ENCODE assay signal across 9 cellular contexts in genomic region chr6:84774174-84775158, GRCh38. TPM values are rescaled to one million over a fixed set of nuclear protein-coding genes. Genes with fewer than 3 reads are reported as not detected.
A peak's percentile ranks its signal among the peaks of the same experiment; 100 is the strongest.
DNase-seq lines count a peak whose midpoint lies in the region; ATAC-seq, FAIRE-seq and TF ChIP-seq lines count a peak whose summit lies in the region.
"Had no signal": no experiment of that assay in that cellular context is flagged by ENCODE, and none has a peak within 500 bp of the region (broad histone marks: within the 10 kb centered on the region; RNA-seq: fewer than 3 reads in every experiment).

No MANE protein-coding gene starts in this region.

- H3K27ac Mint-ChIP-seq in glutamatergic neuron (ENCODE audit: unreplicated experiment) = no peak overlapping the region
- H3K27ac Mint-ChIP-seq: T-cell had no signal

- H3K9me3 Mint-ChIP-seq in glutamatergic neuron (ENCODE audit: unreplicated experiment) = peaks cover 17% of the 10 kb centered on the region

- no peak overlapping the region for H3K9ac ChIP-seq in SK-N-SH

- peaks cover 91% of the 10 kb centered on the region for H3K27me3 ChIP-seq in SK-N-SH (ENCODE audit: insufficient read depth)
- peaks cover 13 to 87% (median 18%) of the 10 kb centered on the region in 3 donors for H3K27me3 ChIP-seq in psoas muscle (ENCODE audit: insufficient read depth in 3 of 3, low read length in 2 of 3)

- H3K36me3 Mint-ChIP-seq in glutamatergic neuron (ENCODE audit: unreplicated experiment) = no peaks in the 10 kb centered on the region
- H3K36me3 Mint-ChIP-seq: T-cell had no signal

- no peaks in the 10 kb centered on the region for H3K9me2 ChIP-seq in SK-N-SH

- H3K4me3 Mint-ChIP-seq in glutamatergic neuron (ENCODE audit: unreplicated experiment) = peak overlapping the region; percentile 85
- H3K4me3 Mint-ChIP-seq: T-cell had no signal

- H3K27ac ChIP-seq in SK-N-SH (ENCODE audit: low read depth in 2 of 2, low read length in 1 of 2) = no peak overlapping the region
- H3K27ac ChIP-seq in psoas muscle = peak overlapping the region; percentile 50

- intact Hi-C loops in psoas muscle (cut with DNase I) = no loop called here

- H3K27me3 Mint-ChIP-seq in glutamatergic neuron (ENCODE audit: unreplicated experiment) = peaks cover 26% of the 10 kb centered on the region

- TF ChIP-seq RAD21 in SK-N-SH (IDR thresholded peaks at IDR 0.05; ENCODE audit: low read length) = peak; percentile 49

- H3K4me3 ChIP-seq in SK-N-SH (ENCODE audit: low read depth in 2 of 2, low read length in 1 of 2) (peak overlapping the region; percentile 43 to 54), psoas muscle (peak overlapping the region; percentile 61)

- WGBS in SK-N-SH (ENCODE audit: low lambda C conversion rate) = 1% methylated on average over 26 of the region's 87 CpGs
- 1 to 2% (median 2%) methylated on average over 78 to 87 of the region's 87 CpGs for WGBS in psoas muscle, 3 donors

- H3K4me2 ChIP-seq in SK-N-SH = peak overlapping the region; percentile 81

- peaks cover 0 to 7% of the 10 kb centered on the region in 2 experiments; a peak in 1 of 4 replicates for H3K4me1 ChIP-seq in SK-N-SH (ENCODE audit: control insufficient read depth in 1 of 2, insufficient read depth in 2 of 2, low read depth in 1 of 2, low read length in 1 of 2)
- peaks cover 10% of the 10 kb centered on the region for H3K4me1 ChIP-seq in psoas muscle

- peak; percentile 85 for TF ChIP-seq CTCF in GM12874 (IDR thresholded peaks at IDR 0.05; ENCODE audit: insufficient read depth, low read depth, low read length)
- peak; percentile 78 for TF ChIP-seq CTCF in SK-N-SH (IDR thresholded peaks at IDR 0.05)
- peak; percentile 76 for TF ChIP-seq CTCF in glutamatergic neuron (IDR thresholded peaks at IDR 0.05; ENCODE audit: partially characterized antibody, unreplicated experiment)
- TF ChIP-seq CTCF in psoas muscle (IDR thresholded peaks at IDR 0.05) = peak; percentile 25

- CTCF ChIA-PET in SK-N-SH (lab: Yijun Ruan, JAX) = interaction anchor here (0.5 to 2.3 kb wide), 13 partner anchors 8 to 549 kb away, joined by 3 to 9 read pairs (median 3); partner anchors contain the start of gene TBX18

- no peak; a peak in 1 of 4 replicates for TF ChIP-seq EP300 in SK-N-SH (IDR thresholded peaks at IDR 0.05; ENCODE audit: borderline replicate concordance in 1 of 2, low read depth in 1 of 2, low read length in 1 of 2)

- peak overlapping the region; percentile 80; the same call in 1 of the 2 replicates for H2AFZ ChIP-seq in SK-N-SH (ENCODE audit: low read depth)

- POLR2A ChIA-PET in SK-N-SH (lab: Yijun Ruan, JAX) = no interaction called here

- no peak for FAIRE-seq in H54 (lab: Jason Lieb, UNC)

- peaks cover 4% of the 10 kb centered on the region for H3F3A ChIP-seq in SK-N-SH (replicated peaks; ENCODE audit: insufficient read depth)

- no peaks in the 10 kb centered on the region for H4K20me1 ChIP-seq in SK-N-SH (ENCODE audit: insufficient read depth)

- no peaks in the 10 kb centered on the region for H3K9me3 ChIP-seq in SK-N-SH
- H3K9me3 ChIP-seq in psoas muscle = no peaks in the 10 kb centered on the region

- peaks cover 5% of the 10 kb centered on the region for H3K4me1 Mint-ChIP-seq in glutamatergic neuron (ENCODE audit: low read depth, unreplicated experiment)

- H3K36me3 ChIP-seq in SK-N-SH (replicated peaks in 1 of 2; ENCODE audit: control insufficient read depth in 1 of 2, insufficient read depth in 2 of 2, low read length in 1 of 2) (no peaks in the 10 kb centered on the region), psoas muscle (ENCODE audit: insufficient read depth in 1 of 2, low read depth in 1 of 2) (no peaks in the 10 kb centered on the region)

- DNase-seq in SK-N-SH (peak; percentile 79), glutamatergic neuron (peak; percentile 71), psoas muscle (peak; percentile 45 to 74), H54 (ENCODE audit: insufficient read length, low spot score) (no peak), cortex of kidney (lab: John Stamatoyannopoulos, UW) (no peak), GF-D8 (lab: John Stamatoyannopoulos, UW) (no peak)
- DNase-seq: T-cell had no signal

- no peak for TF ChIP-seq POLR2A in H54 (IDR thresholded peaks at IDR 0.05; ENCODE audit: low read depth, low read length)

- H3K79me2 ChIP-seq in SK-N-SH (ENCODE audit: insufficient read depth) = no peaks in the 10 kb centered on the region

- ATAC-seq in HG02588 (IDR thresholded peaks at IDR 0.05; ENCODE audit: unreplicated experiment) (peak; percentile 81), psoas muscle (peak; percentile 63 to 84 (median 76))

TF ChIP-seq in SK-N-SH, 30 proteins besides CTCF, POLR2A, EP300 and RAD21 (continues in another document):
- TF ChIP-seq TAF1 (IDR thresholded peaks at IDR 0.05; ENCODE audit: borderline replicate concordance, low read depth, low read length) = no peak
- no peak for TF ChIP-seq YY1 (IDR thresholded peaks at IDR 0.05; ENCODE audit: low read depth)
- TF ChIP-seq PBX3 (IDR thresholded peaks at IDR 0.05) = no peak
- TF ChIP-seq ELF1 (IDR thresholded peaks at IDR 0.05) = no peak
- peak; percentile 65 for TF ChIP-seq SMC3 (IDR thresholded peaks at IDR 0.05; ENCODE audit: low read depth, low read length)
- no peak for TF ChIP-seq EZH2phosphoT487 (IDR thresholded peaks at IDR 0.05; ENCODE audit: borderline replicate concordance, low read depth)
- no peak for TF ChIP-seq MXI1 (IDR thresholded peaks at IDR 0.05; ENCODE audit: low read depth, low read length)
- TF ChIP-seq SIN3A (IDR thresholded peaks at IDR 0.05; ENCODE audit: borderline replicate concordance, low read depth, low read length) = no peak
- 0 out of 2 replicates have a peak, but pooled peaks have one; percentile 34 for TF ChIP-seq MAX (IDR thresholded peaks at IDR 0.05; ENCODE audit: low read depth)
- no peak for TF ChIP-seq FOXM1 (IDR thresholded peaks at IDR 0.05; ENCODE audit: low read depth)
- TF ChIP-seq FOSL2 (IDR thresholded peaks at IDR 0.05; ENCODE audit: borderline replicate concordance, low read depth) = no peak
- no peak for TF ChIP-seq NRF1 (IDR thresholded peaks at IDR 0.05; ENCODE audit: low read depth, low read length)
- 0 out of 2 replicates have a peak, but pooled peaks have one; percentile 12 for TF ChIP-seq REST (IDR thresholded peaks at IDR 0.05; ENCODE audit: low read depth, low read length)
- TF ChIP-seq POLR2AphosphoS5 (IDR thresholded peaks at IDR 0.05; ENCODE audit: low read depth, low read length) = no peak
- TF ChIP-seq RXRA (IDR thresholded peaks at IDR 0.05; ENCODE audit: borderline replicate concordance, low read depth) = no peak; the same call in 1 of the 2 replicates
- TF ChIP-seq JUND (IDR thresholded peaks at IDR 0.05) = no peak

RNA-seq across cellular contexts. Expression of gene TBX18, which starts 10.1 kb away (rescaled TPM):
- polyA plus RNA-seq in SK-N-SH (2012; rRNA removed) (19.3 and 29.8 TPM in 2 replicates), psoas muscle (under 1 TPM; 0.40 to 0.55 (median 0.53) TPM)
- polyA plus RNA-seq in SK-N-SH (2012; cell fraction: cytosol; rRNA removed) = 13.8 and 23.5 TPM in 2 replicates
- 19.5 and 52.3 TPM in 2 replicates for polyA plus RNA-seq in SK-N-SH (2012; cell fraction: nucleus; rRNA removed)
- total RNA-seq in glutamatergic neuron (ENCODE audit: unreplicated experiment) (5.1 TPM), psoas muscle (1 to 10 TPM in 1 of 4 donors, under 1 TPM in 3; 0.24 to 1.0 (median 0.91) TPM)
- total RNA-seq: T-cell had no signal

Comparison
In these comparisons a context has a peak if more than half of its experiments do, and no peak if none do; other contexts are left out.
1. CTCF ChIP-seq: peak in every context shown above with its lines; median percentile 85 in GM12874; 78 in SK-N-SH; 76 in glutamatergic neuron; 25 in psoas muscle.
2. DNase-seq: peak in SK-N-SH (single experiment), glutamatergic neuron (single experiment) and psoas muscle (2 of 2); none in H54 (single experiment), cortex of kidney (single experiment) and GF-D8 (single experiment).